In genomic region chr14:38078393-38078792, GRCh38 we compare ENCODE assay signal across 11 cellular contexts.
A peak's percentile ranks its signal among the peaks of the same experiment; 100 is the strongest.
DNase-seq lines count a peak whose midpoint lies in the region; ATAC-seq and FAIRE-seq lines count a peak whose summit lies in the region.
"Had no signal": no experiment of that assay in that cellular context is flagged by ENCODE, and none has a peak within 500 bp of the region (broad histone marks: within the 10 kb centered on the region; RNA-seq: fewer than 3 reads in every experiment).

No MANE protein-coding gene starts in this region.

- DNase-seq in DMS153 treated with DMSO at 0.1 percent for 48 hours (lab: John Stamatoyannopoulos, UW; ENCODE audit: unreplicated experiment) (peak; percentile 71), T-helper 22 cell (ENCODE audit: low read depth) (peak; percentile 61), inferior parietal cortex (ENCODE audit: extremely low spot score) (no peak), AG20443 (ENCODE audit: low spot score) (no peak), cerebellum (ENCODE audit: low spot score) (no peak)

- ATAC-seq in HG02759 (IDR thresholded peaks at IDR 0.05; ENCODE audit: unreplicated experiment) (peak; percentile 43), GM21723 (IDR thresholded peaks at IDR 0.05; ENCODE audit: unreplicated experiment) (no peak)
- ATAC-seq: K562 had no signal

- peak; percentile 72 for FAIRE-seq in islet of Langerhans (lab: Jason Lieb, UNC)
- FAIRE-seq: H54, K562, keratinocyte had no signal

Comparison
In these comparisons a context has a peak if more than half of its experiments do, and no peak if none do; other contexts are left out.
1. DNase-seq: peak in DMS153 treated with DMSO at 0.1 percent for 48 hours (single experiment) and T-helper 22 cell (single experiment); none in inferior parietal cortex (single experiment), AG20443 (single experiment) and cerebellum (single experiment).